ENCODE assay signal across 10 cellular contexts in the genomic region with DNA sequence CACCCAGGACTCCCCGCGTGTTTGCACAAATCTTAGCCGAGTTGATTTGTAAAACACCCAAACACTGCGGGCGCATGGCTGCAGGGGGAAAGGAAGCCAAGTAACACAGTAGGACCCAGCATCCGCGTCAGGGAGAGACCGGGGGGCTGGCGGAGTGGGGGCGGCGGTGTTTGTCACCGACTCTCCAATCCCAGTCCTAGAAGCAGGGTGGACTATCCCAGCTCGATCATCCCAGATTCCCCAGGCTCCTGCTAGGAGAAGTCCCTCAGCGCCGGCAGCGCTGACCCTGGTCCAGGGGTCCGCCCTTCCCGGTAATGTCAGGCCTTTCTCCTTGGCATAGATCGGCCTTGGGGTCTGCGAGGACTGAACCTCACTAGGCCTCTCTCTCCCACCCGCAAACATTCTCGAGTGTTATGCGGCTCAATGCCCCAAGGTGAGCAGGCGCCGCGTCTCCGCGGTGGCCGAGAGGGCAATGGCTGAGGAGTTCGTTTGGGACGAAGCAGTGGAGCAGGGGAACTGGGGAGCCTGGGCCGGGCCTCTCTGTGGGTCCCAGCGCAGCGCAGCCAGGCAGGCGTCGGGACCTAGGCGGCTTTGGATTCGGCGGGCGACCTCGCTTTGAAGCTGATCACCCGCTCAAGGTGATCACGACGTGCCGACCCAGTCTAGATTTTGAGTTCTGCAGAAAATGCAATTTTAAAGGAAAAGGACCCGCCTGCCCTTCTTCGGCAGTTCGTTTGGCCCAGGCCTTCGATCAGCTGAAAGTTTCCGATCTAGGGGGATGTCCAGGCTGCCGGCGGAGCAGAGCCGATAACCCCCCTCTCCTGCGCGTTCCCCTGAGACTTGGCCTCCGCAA. TPM values are rescaled to one million over a fixed set of nuclear protein-coding genes. Genes with fewer than 3 reads are reported as not detected.
DNase-seq lines count a peak whose midpoint lies in the region; ATAC-seq, FAIRE-seq and TF ChIP-seq lines count a peak whose summit lies in the region.
"Had no signal": no experiment of that assay in that cellular context is flagged by ENCODE, and none has a peak within 500 bp of the region (broad histone marks: within the 10 kb centered on the region; RNA-seq: fewer than 3 reads in every experiment).

No MANE protein-coding gene starts in this region.

- CTCF ChIA-PET in WTC11 (lab: Charles Lee): interaction anchor here (0.9 to 8.9 kb wide), 7 partner anchors 8 to 297 kb away, joined by 3 to 329 read pairs (median 5); a partner anchor contains a TSS

- H3K27ac ChIP-seq in keratinocyte (ENCODE audit: control insufficient read depth, insufficient read depth, low read length): no peak overlapping the region
- H3K27ac ChIP-seq: KMS-11 had no signal

- POLR2A ChIA-PET in WTC11 (lab: Charles Lee): interaction anchor here (1.3 to 1.4 kb wide), 2 partner anchors 10 to 219 kb away, joined by 3 to 7 read pairs; no protein-coding TSS in a partner anchor

- H4K20me1 ChIP-seq in keratinocyte (ENCODE audit: control insufficient read depth, extremely low read depth, insufficient read depth, low read length): no peaks in the 10 kb centered on the region

- ATAC-seq in WTC11 (peak; percentile 7), GM18511 (IDR thresholded peaks at IDR 0.05; ENCODE audit: unreplicated experiment) (no peak)
- peak in 1 of 2 donors; percentile 2 for ATAC-seq in stimulated activated naive B cell treated with anti-CD40 and anti-IgM and Interleukin-4, amounts not matched to agents 10 μg/mL and 1 μg/mL and 100 μg/mL, for 72 hours (replicated peaks)

- H3K9me1 ChIP-seq in keratinocyte (ENCODE audit: control insufficient read depth, extremely low read depth, insufficient read depth, low read length): no peaks in the 10 kb centered on the region

- no peaks in the 10 kb centered on the region for H3K79me2 ChIP-seq in keratinocyte (ENCODE audit: control insufficient read depth, insufficient read depth, low read length)

- H2AFZ ChIP-seq in keratinocyte (ENCODE audit: control insufficient read depth, low read length): no peak overlapping the region

- no peak overlapping the region for H3K4me3 ChIP-seq in keratinocyte (ENCODE audit: control insufficient read depth in 2 of 3, extremely low read depth in 1 of 3, insufficient read depth in 2 of 3, low read depth in 1 of 3, low read length in 3 of 3)
- H3K4me3 ChIP-seq: mucosa of descending colon had no signal

- FAIRE-seq in keratinocyte (lab: Jason Lieb, UNC): no peak

- peaks cover 3% of the 10 kb centered on the region for H3K4me1 Mint-ChIP-seq in T-helper 1 cell treated with Interleukin-12 subunit alpha and Interleukin-12 subunit beta and Interleukin-4 antibody, amounts not matched to agents 30 μg/mL and 1 μg/mL, for 36 hours (ENCODE audit: low read depth)
- H3K4me1 Mint-ChIP-seq in WTC11: peaks cover 34% of the 10 kb centered on the region
- H3K4me1 Mint-ChIP-seq in stimulated activated naive B cell treated with anti-CD40 and anti-IgM and Interleukin-4, amounts not matched to agents 10 μg/mL and 1 μg/mL and 100 μg/mL, for 72 hours: peaks cover 31 to 56% of the 10 kb centered on the region in 2 donors

- dilution Hi-C loops in keratinocyte (cut with MboI; ENCODE audit: extremely low pct_ligation_motif_present, low sequenced_read_pairs): no loop called here

- peak overlapping the region; percentile 45 for H3K4me2 ChIP-seq in keratinocyte (ENCODE audit: control insufficient read depth, extremely low read depth, insufficient read depth, low read depth, low read length)
- H3K4me2 ChIP-seq: KMS-11 had no signal

- no peaks in the 10 kb centered on the region for H3K9me3 Mint-ChIP-seq in T-helper 1 cell treated with Interleukin-12 subunit alpha and Interleukin-12 subunit beta and Interleukin-4 antibody, amounts not matched to agents 30 μg/mL and 1 μg/mL, for 36 hours
- H3K9me3 Mint-ChIP-seq in WTC11: no peaks in the 10 kb centered on the region
- no peaks in the 10 kb centered on the region for H3K9me3 Mint-ChIP-seq in stimulated activated naive B cell treated with anti-CD40 and anti-IgM and Interleukin-4, amounts not matched to agents 10 μg/mL and 1 μg/mL and 100 μg/mL, for 72 hours

- H3K9ac ChIP-seq in keratinocyte (ENCODE audit: control insufficient read depth, extremely low read depth, insufficient read depth, low read length): no peak overlapping the region
- H3K9ac ChIP-seq: KMS-11 had no signal

- peaks cover 13% of the 10 kb centered on the region for H3K4me1 ChIP-seq in keratinocyte (ENCODE audit: control insufficient read depth, extremely low read depth, insufficient read depth, low read length)

- H3K27me3 Mint-ChIP-seq in T-helper 1 cell treated with Interleukin-12 subunit alpha and Interleukin-12 subunit beta and Interleukin-4 antibody, amounts not matched to agents 30 μg/mL and 1 μg/mL, for 36 hours (ENCODE audit: low read depth): peaks cover 76% of the 10 kb centered on the region
- peaks cover 93% of the 10 kb centered on the region for H3K27me3 Mint-ChIP-seq in WTC11 (ENCODE audit: low read depth)
- peaks cover 63 to 90% of the 10 kb centered on the region in 2 donors for H3K27me3 Mint-ChIP-seq in stimulated activated naive B cell treated with anti-CD40 and anti-IgM and Interleukin-4, amounts not matched to agents 10 μg/mL and 1 μg/mL and 100 μg/mL, for 72 hours

- H3K4me3 Mint-ChIP-seq in T-helper 1 cell treated with Interleukin-12 subunit alpha and Interleukin-12 subunit beta and Interleukin-4 antibody, amounts not matched to agents 30 μg/mL and 1 μg/mL, for 36 hours: peak overlapping the region; percentile 34
- H3K4me3 Mint-ChIP-seq in WTC11: peak overlapping the region; percentile 76
- peak overlapping the region; percentile 84 to 88 for H3K4me3 Mint-ChIP-seq in stimulated activated naive B cell treated with anti-CD40 and anti-IgM and Interleukin-4, amounts not matched to agents 10 μg/mL and 1 μg/mL and 100 μg/mL, for 72 hours

- no peaks in the 10 kb centered on the region for H3K9me3 ChIP-seq in keratinocyte (ENCODE audit: control insufficient read depth, low read depth, low read length)
- H3K9me3 ChIP-seq: mucosa of descending colon had no signal

- H3K36me3 ChIP-seq in keratinocyte (ENCODE audit: control insufficient read depth in 2 of 2, extremely low read depth in 1 of 2, insufficient read depth in 2 of 2, low read length in 2 of 2): no peaks in the 10 kb centered on the region

- H3K27me3 ChIP-seq in keratinocyte (ENCODE audit: control insufficient read depth, extremely low read depth, insufficient read depth, low read length): peaks cover 82% of the 10 kb centered on the region

- no peak for DNase-seq in T-helper 1 cell
- DNase-seq in WTC11 (ENCODE audit: low spot score): peak; percentile 44
- no peak for DNase-seq in keratinocyte (ENCODE audit: low read depth, low spot score)
- DNase-seq in stimulated activated naive B cell treated with anti-CD40 and anti-IgM and Interleukin-4, amounts not matched to agents 10 μg/mL and 1 μg/mL and 100 μg/mL, for 72 hours: no peak
- DNase-seq in stimulated activated CD4-positive, alpha-beta T cell treated with anti-CD3 and anti-CD28 coated beads, Interleukin-4, amount 100 ng/mL, for 24 hours: no peak
- DNase-seq in activated CD8-positive, alpha-beta memory T cell treated with anti-CD3 and anti-CD28 coated beads, Interleukin-2, amount 50 U/mL, for 4 hours: no peak

- no peak overlapping the region for H3K27ac Mint-ChIP-seq in T-helper 1 cell treated with Interleukin-12 subunit alpha and Interleukin-12 subunit beta and Interleukin-4 antibody, amounts not matched to agents 30 μg/mL and 1 μg/mL, for 36 hours
- no peak overlapping the region for H3K27ac Mint-ChIP-seq in WTC11
- H3K27ac Mint-ChIP-seq in stimulated activated naive B cell treated with anti-CD40 and anti-IgM and Interleukin-4, amounts not matched to agents 10 μg/mL and 1 μg/mL and 100 μg/mL, for 72 hours: peak overlapping the region; percentile 84

- no peaks in the 10 kb centered on the region for H3K36me3 Mint-ChIP-seq in T-helper 1 cell treated with Interleukin-12 subunit alpha and Interleukin-12 subunit beta and Interleukin-4 antibody, amounts not matched to agents 30 μg/mL and 1 μg/mL, for 36 hours (ENCODE audit: low read depth)
- H3K36me3 Mint-ChIP-seq in WTC11: no peaks in the 10 kb centered on the region
- H3K36me3 Mint-ChIP-seq in stimulated activated naive B cell treated with anti-CD40 and anti-IgM and Interleukin-4, amounts not matched to agents 10 μg/mL and 1 μg/mL and 100 μg/mL, for 72 hours: no peaks in the 10 kb centered on the region

- TF ChIP-seq CTCF in WTC11 (IDR thresholded peaks at IDR 0.05): no peak
- TF ChIP-seq CTCF in keratinocyte (optimal IDR thresholded peaks at IDR 0.05 in 1 of 3, IDR thresholded peaks at IDR 0.05 in 1 of 3, conservative IDR thresholded peaks at IDR 0.05 in 1 of 3; ENCODE audit: extremely low read depth in 1 of 3, insufficient read depth in 2 of 3, low read length in 3 of 3): no peak

TF ChIP-seq in WTC11, 78 proteins besides CTCF, POLR2A, EP300 and RAD21 (continues in another document):
- TF ChIP-seq, protein P1, sequence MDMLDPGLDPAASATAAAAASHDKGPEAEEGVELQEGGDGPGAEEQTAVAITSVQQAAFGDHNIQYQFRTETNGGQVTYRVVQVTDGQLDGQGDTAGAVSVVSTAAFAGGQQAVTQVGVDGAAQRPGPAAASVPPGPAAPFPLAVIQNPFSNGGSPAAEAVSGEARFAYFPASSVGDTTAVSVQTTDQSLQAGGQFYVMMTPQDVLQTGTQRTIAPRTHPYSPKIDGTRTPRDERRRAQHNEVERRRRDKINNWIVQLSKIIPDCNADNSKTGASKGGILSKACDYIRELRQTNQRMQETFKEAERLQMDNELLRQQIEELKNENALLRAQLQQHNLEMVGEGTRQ (CRISPR knock-in tag; IDR thresholded peaks at IDR 0.05): no peak

RNA-seq across cellular contexts. Expression of a gene that starts 1.5 kb away (rescaled TPM):
- 0.18 to 0.55 TPM (median 0.23 TPM) in 3 replicates for total RNA-seq in WTC11 (2021)
- not detected in 3 replicates for polyA plus RNA-seq in keratinocyte
- 0.10 TPM for polyA plus RNA-seq in keratinocyte (2011; ENCODE audit: low read depth)
- polyA plus RNA-seq in keratinocyte (2011; cell fraction: cytosol; rRNA removed): not detected in 2 replicates
- 0.01 TPM in 2 replicates for polyA plus RNA-seq in keratinocyte (2011; cell fraction: nucleus; rRNA removed)
- 0.28 TPM in 1 of 2 replicates, not detected in the other for polyA plus RNA-seq in keratinocyte (2012; ENCODE audit: low replicate concordance)
- 0.03 TPM in 1 of 3 replicates, not detected in the others for polyA minus RNA-seq in keratinocyte
- not detected for polyA minus RNA-seq in keratinocyte (2011; cell fraction: cytosol; rRNA and poly(A)+ RNA removed)
- under 0.01 TPM in 1 of 2 replicates, not detected in the other for polyA minus RNA-seq in keratinocyte (2011; cell fraction: nucleus; rRNA and poly(A)+ RNA removed)

RNA-seq across cellular contexts. Expression of a gene that starts 14.6 kb away (rescaled TPM):
- total RNA-seq in WTC11 (2021): 17.9 to 20.1 TPM (median 19.8 TPM) in 3 replicates
- 18.5 to 21.2 TPM (median 20.7 TPM) in 3 replicates for polyA plus RNA-seq in keratinocyte
- polyA plus RNA-seq in keratinocyte (2011; ENCODE audit: low read depth): 8.0 TPM
- polyA plus RNA-seq in keratinocyte (2011; cell fraction: cytosol; rRNA removed): 15.3 and 23.3 TPM in 2 replicates
- polyA plus RNA-seq in keratinocyte (2011; cell fraction: nucleus; rRNA removed): 33.3 and 38.2 TPM in 2 replicates
- 16.6 and 22.0 TPM in 2 replicates for polyA plus RNA-seq in keratinocyte (2012; ENCODE audit: low replicate concordance)
- 17.6 to 31.8 TPM (median 21.3 TPM) in 3 replicates for polyA minus RNA-seq in keratinocyte
- polyA minus RNA-seq in keratinocyte (2011; cell fraction: cytosol; rRNA and poly(A)+ RNA removed): 19.2 TPM
- 13.4 and 17.9 TPM in 2 replicates for polyA minus RNA-seq in keratinocyte (2011; cell fraction: nucleus; rRNA and poly(A)+ RNA removed)

Comparison
In these comparisons a context has a peak if more than half of its experiments do, and no peak if none do; other contexts are left out.
1. H3K4me3 Mint-ChIP-seq: peak in every context shown above with its lines; median percentile 86 in stimulated activated naive B cell treated with anti-CD40 and anti-IgM and Interleukin-4, amounts not matched to agents 10 μg/mL and 1 μg/mL and 100 μg/mL, for 72 hours; 76 in WTC11; 34 in T-helper 1 cell treated with Interleukin-12 subunit alpha and Interleukin-12 subunit beta and Interleukin-4 antibody, amounts not matched to agents 30 μg/mL and 1 μg/mL, for 36 hours.